1 cellular context compared by ENCODE assay signal in genomic region chr11:111845256-111846028, GRCh38.
TF ChIP-seq lines count a peak whose summit lies in the region.

No MANE protein-coding gene starts in this region.

TF ChIP-seq in IMR-90, 13 proteins besides CTCF, POLR2A, EP300 and RAD21:
- TF ChIP-seq MAFK (IDR thresholded peaks at IDR 0.05; ENCODE audit: low read depth, low read length) (no peak), BHLHE40 (IDR thresholded peaks at IDR 0.05; ENCODE audit: low read depth, low read length) (no peak), NFE2L2 (IDR thresholded peaks at IDR 0.05; ENCODE audit: low read depth, low read length) (no peak)
